In genomic region chr7:98771519-98772241, GRCh38 we compare ENCODE assay signal across 10 cellular contexts.
A peak's percentile ranks its signal among the peaks of the same experiment; 100 is the strongest.
DNase-seq lines count a peak whose midpoint lies in the region; ATAC-seq, FAIRE-seq and TF ChIP-seq lines count a peak whose summit lies in the region.
"Had no signal": no experiment of that assay in that cellular context is flagged by ENCODE, and none has a peak within 500 bp of the region (broad histone marks: within the 10 kb centered on the region; RNA-seq: fewer than 3 reads in every experiment).

No MANE protein-coding gene starts in this region.

- H3K4me3 ChIP-seq in BLaER1: peak overlapping the region; percentile 34
- peak overlapping the region; percentile 17; the same call in 1 of the 2 replicates for H3K4me3 ChIP-seq in GM12878
- no peak overlapping the region for H3K4me3 ChIP-seq in mucosa of descending colon
- no peak overlapping the region for H3K4me3 ChIP-seq in CD4-positive, alpha-beta memory T cell (ENCODE audit: low read length in 2 of 2)
- H3K4me3 ChIP-seq: psoas muscle had no signal

- H3K36me3 ChIP-seq in BLaER1: no peaks in the 10 kb centered on the region
- H3K36me3 ChIP-seq in GM12878 (ENCODE audit: control insufficient read depth in 2 of 2, insufficient read depth in 2 of 2, low read length in 1 of 2): no peaks in the 10 kb centered on the region
- H3K36me3 ChIP-seq in mucosa of descending colon (ENCODE audit: low read depth): no peaks in the 10 kb centered on the region
- H3K36me3 ChIP-seq in CD4-positive, alpha-beta memory T cell (ENCODE audit: insufficient read depth, low read length): no peaks in the 10 kb centered on the region

- no peak for TF ChIP-seq EP300 in GM12878 (IDR thresholded peaks at IDR 0.05; ENCODE audit: borderline replicate concordance in 1 of 2, control insufficient read depth in 1 of 2, low read depth in 2 of 2, low read length in 2 of 2)

- no peak for FAIRE-seq in GM12878 (lab: Jason Lieb, UNC)

- WGBS in GM12878 (ENCODE audit: insufficient coverage, insufficient replicate concordance, low lambda C conversion rate, missing lambda C conversion rate): 17% methylated on average over 17 of the region's 17 CpGs

- H3K4me1 ChIP-seq in BLaER1 (peaks cover 74% of the 10 kb centered on the region), GM12878 (ENCODE audit: control insufficient read depth, insufficient read depth, low read length) (peaks cover 20% of the 10 kb centered on the region), mucosa of descending colon (ENCODE audit: low read depth) (no peaks in the 10 kb centered on the region)
- no peaks in the 10 kb centered on the region for H3K4me1 ChIP-seq in CD4-positive, alpha-beta memory T cell (ENCODE audit: insufficient read depth, low read length)
- H3K4me1 ChIP-seq: psoas muscle had no signal

- TF ChIP-seq POLR2A in GM12878 (IDR thresholded peaks at IDR 0.05; ENCODE audit: low read depth, low read length): no peak

- SMC1A ChIA-PET in GM12878 (lab: Charles Lee; ENCODE audit: uncharacterized antibody, unreplicated experiment): interaction anchor here (0.7 to 1.5 kb wide), 5 partner anchors 26 to 69 kb away, joined by 3 to 4 read pairs (median 4); no protein-coding TSS in a partner anchor

- H4K20me1 ChIP-seq in BLaER1 (no peaks in the 10 kb centered on the region), GM12878 (ENCODE audit: control insufficient read depth, insufficient read depth) (no peaks in the 10 kb centered on the region)

- peak; percentile 35 for DNase-seq in GM12878 (ENCODE audit: low read depth, low spot score)
- DNase-seq in mucosa of descending colon: peak in 2 of 3 donors; percentile 33 to 46
- no peak for DNase-seq in stimulated activated naive CD8-positive, alpha-beta T cell treated with anti-CD3 and anti-CD28 coated beads, Interleukin-15, amount 100 ng/mL, for 72 hours
- DNase-seq in HuH-7.5 (ENCODE audit: low spot score): no peak
- DNase-seq in CD4-positive, alpha-beta memory T cell: no peak
- no peak for DNase-seq in activated CD4-positive, alpha-beta T cell treated with anti-CD3 and anti-CD28 coated beads for 36 hours
- DNase-seq: psoas muscle had no signal

- peak overlapping the region; percentile 2 for H2AFZ ChIP-seq in GM12878 (ENCODE audit: control insufficient read depth, low read depth, low read length)

- in situ Hi-C loops in GM12878 (cut with MboI): no loop called here

- TF ChIP-seq CTCF in GM12878 (IDR thresholded peaks at IDR 0.05 in 2 of 3, conservative IDR thresholded peaks at IDR 0.05 in 1 of 3; ENCODE audit: control insufficient read depth in 2 of 3, extremely low read depth in 1 of 3, insufficient read depth in 1 of 3, low read depth in 3 of 3, low read length in 3 of 3) (no peak), mucosa of descending colon (IDR thresholded peaks at IDR 0.05) (no peak)

- H3K4me1 Mint-ChIP-seq in stimulated activated naive CD8-positive, alpha-beta T cell treated with anti-CD3 and anti-CD28 coated beads, Interleukin-15, amount 100 ng/mL, for 72 hours: peaks cover 11% of the 10 kb centered on the region
- H3K4me1 Mint-ChIP-seq in CD4-positive, alpha-beta memory T cell: peaks cover 0 to 5% (median 2%) of the 10 kb centered on the region in 4 donors
- H3K4me1 Mint-ChIP-seq in activated CD4-positive, alpha-beta T cell treated with anti-CD3 and anti-CD28 coated beads for 36 hours: no peaks in the 10 kb centered on the region

- BruUV-seq in GM12878 (replicated peaks; lab: Mats Ljungman, UMichigan): no TSS peak

- CTCF ChIA-PET in GM12878 (lab: Yijun Ruan, JAX): interaction anchor here (0.8 to 1.2 kb wide), 3 partner anchors 8 to 603 kb away, joined by 3 read pairs; no protein-coding TSS in a partner anchor
- CTCF ChIA-PET in CD4-positive, alpha-beta memory T cell (lab: Charles Lee; ENCODE audit: partially characterized antibody): no interaction called here
- CTCF ChIA-PET in activated CD4-positive, alpha-beta T cell treated with anti-CD3 and anti-CD28 coated beads for 36 hours (lab: Charles Lee): interaction anchor here (0.6 kb wide), 1 partner anchor 1324 kb away, joined by 3 read pairs; no protein-coding TSS in a partner anchor

- H3K27me3 Mint-ChIP-seq in stimulated activated naive CD8-positive, alpha-beta T cell treated with anti-CD3 and anti-CD28 coated beads, Interleukin-15, amount 100 ng/mL, for 72 hours: peaks cover 18% of the 10 kb centered on the region
- peaks cover 6 to 17% of the 10 kb centered on the region in 2 donors for H3K27me3 Mint-ChIP-seq in CD4-positive, alpha-beta memory T cell
- H3K27me3 Mint-ChIP-seq in activated CD4-positive, alpha-beta T cell treated with anti-CD3 and anti-CD28 coated beads for 36 hours: peaks cover 7% of the 10 kb centered on the region

- H3K27me3 ChIP-seq in BLaER1 (no peaks in the 10 kb centered on the region), GM12878 (replicated peaks in 1 of 2; ENCODE audit: control insufficient read depth in 2 of 2, insufficient read depth in 2 of 2, low read length in 1 of 2) (no peaks in the 10 kb centered on the region)
- no peaks in the 10 kb centered on the region for H3K27me3 ChIP-seq in CD4-positive, alpha-beta memory T cell (ENCODE audit: insufficient read depth, low read length)

- no peaks in the 10 kb centered on the region for H3K9me3 ChIP-seq in BLaER1
- H3K9me3 ChIP-seq in GM12878 (replicated peaks; ENCODE audit: control insufficient read depth, insufficient read depth, low read length): no peaks in the 10 kb centered on the region
- H3K9me3 ChIP-seq in mucosa of descending colon: no peaks in the 10 kb centered on the region
- no peaks in the 10 kb centered on the region for H3K9me3 ChIP-seq in CD4-positive, alpha-beta memory T cell (ENCODE audit: control insufficient read depth in 1 of 2, low read length in 2 of 2)
- H3K9me3 ChIP-seq: psoas muscle had no signal

- POLR2A ChIA-PET in GM12878 (lab: Charles Lee): no interaction called here
- POLR2A ChIA-PET in CD4-positive, alpha-beta memory T cell (lab: Charles Lee; ENCODE audit: partially characterized antibody): no interaction called here
- POLR2A ChIA-PET in activated CD4-positive, alpha-beta T cell treated with anti-CD3 and anti-CD28 coated beads for 36 hours (lab: Charles Lee): no interaction called here

- no peaks in the 10 kb centered on the region for H3K36me3 Mint-ChIP-seq in CD4-positive, alpha-beta memory T cell
- no peaks in the 10 kb centered on the region for H3K36me3 Mint-ChIP-seq in activated CD4-positive, alpha-beta T cell treated with anti-CD3 and anti-CD28 coated beads for 36 hours (ENCODE audit: low read depth)

- H3K79me2 ChIP-seq in GM12878 (ENCODE audit: control insufficient read depth, insufficient read depth, low read length): no peaks in the 10 kb centered on the region

- no peak overlapping the region for H3K4me3 Mint-ChIP-seq in stimulated activated naive CD8-positive, alpha-beta T cell treated with anti-CD3 and anti-CD28 coated beads, Interleukin-15, amount 100 ng/mL, for 72 hours
- H3K4me3 Mint-ChIP-seq in CD4-positive, alpha-beta memory T cell: no peak overlapping the region
- no peak overlapping the region for H3K4me3 Mint-ChIP-seq in activated CD4-positive, alpha-beta T cell treated with anti-CD3 and anti-CD28 coated beads for 36 hours

- H3K9me3 Mint-ChIP-seq in stimulated activated naive CD8-positive, alpha-beta T cell treated with anti-CD3 and anti-CD28 coated beads, Interleukin-15, amount 100 ng/mL, for 72 hours: no peaks in the 10 kb centered on the region
- no peaks in the 10 kb centered on the region for H3K9me3 Mint-ChIP-seq in CD4-positive, alpha-beta memory T cell
- no peaks in the 10 kb centered on the region for H3K9me3 Mint-ChIP-seq in activated CD4-positive, alpha-beta T cell treated with anti-CD3 and anti-CD28 coated beads for 36 hours (ENCODE audit: low read depth)

- peak overlapping the region in 1 of 2 donors; percentile 51 for H3K27ac Mint-ChIP-seq in stimulated activated naive CD8-positive, alpha-beta T cell treated with anti-CD3 and anti-CD28 coated beads, Interleukin-15, amount 100 ng/mL, for 72 hours
- no peak overlapping the region for H3K27ac Mint-ChIP-seq in CD4-positive, alpha-beta memory T cell
- no peak overlapping the region for H3K27ac Mint-ChIP-seq in activated CD4-positive, alpha-beta T cell treated with anti-CD3 and anti-CD28 coated beads for 36 hours

- H3K27ac ChIP-seq in BLaER1: peak overlapping the region; percentile 56; the same call in 1 of the 2 replicates
- peak overlapping the region; percentile 67 for H3K27ac ChIP-seq in GM12878 (ENCODE audit: control insufficient read depth, insufficient read depth)
- no peak overlapping the region for H3K27ac ChIP-seq in CD4-positive, alpha-beta memory T cell (ENCODE audit: low read depth, low read length)
- H3K27ac ChIP-seq: HL-60, psoas muscle had no signal

- H3K9ac ChIP-seq in BLaER1 (peak overlapping the region; percentile 15; the same call in 1 of the 2 replicates), GM12878 (ENCODE audit: control insufficient read depth, insufficient read depth, low read length) (peak overlapping the region; percentile 49)

- intact Hi-C loops in GM12878 (cut with micrococcal nuclease; ENCODE audit: unreplicated experiment) (loop anchor here (1.0 kb wide), 1 partner anchor 31 kb away; no protein-coding TSS in a partner anchor), mucosa of descending colon (cut with DNase I, micrococcal nuclease) (loop anchor here in 1 of 2 donors (10.0 kb wide), 1 partner anchor 63 kb away; no protein-coding TSS in a partner anchor)
- intact Hi-C loops in CD4-positive, alpha-beta memory T cell (cut with micrococcal nuclease): no loop called here
- intact Hi-C loops in activated CD4-positive, alpha-beta T cell treated with anti-CD3 and anti-CD28 coated beads for 36 hours (cut with DNase I, micrococcal nuclease): no loop called here

- H3K4me2 ChIP-seq in BLaER1: peak overlapping the region; percentile 92
- peak overlapping the region; percentile 75 for H3K4me2 ChIP-seq in GM12878 (ENCODE audit: control insufficient read depth, insufficient read depth)

- RAD21 ChIA-PET in GM12878 (lab: Charles Lee; ENCODE audit: unreplicated experiment): interaction anchor here (0.6 to 1.5 kb wide), 2 partner anchors 30 to 32 kb away, joined by 4 read pairs; no protein-coding TSS in a partner anchor

- ATAC-seq in HG03095 (IDR thresholded peaks at IDR 0.05; ENCODE audit: unreplicated experiment) (peak; percentile 43), GM12878 (peak; percentile 76), mucosa of descending colon (peak; percentile 61)
- ATAC-seq in stimulated activated naive CD8-positive, alpha-beta T cell treated with anti-CD3 and anti-CD28 coated beads, Interleukin-15, amount 100 ng/mL, for 72 hours: no peak
- ATAC-seq in activated CD4-positive, alpha-beta T cell treated with anti-CD3 and anti-CD28 coated beads for 36 hours: no peak

- no peak for TF ChIP-seq RAD21 in GM12878 (IDR thresholded peaks at IDR 0.05; ENCODE audit: insufficient read depth, low read depth, low read length)

TF ChIP-seq in GM12878, 131 proteins besides CTCF, POLR2A, EP300 and RAD21 (continues in another document):
- TF ChIP-seq HDAC6 (IDR thresholded peaks at IDR 0.05; ENCODE audit: unreplicated experiment) (no peak), WRNIP1 (IDR thresholded peaks at IDR 0.05; ENCODE audit: borderline replicate concordance, low read depth, low read length) (no peak), ZNF384 (IDR thresholded peaks at IDR 0.05; ENCODE audit: borderline replicate concordance, low read depth, low read length) (no peak), EED (IDR thresholded peaks at IDR 0.05; ENCODE audit: low read depth) (peak; percentile 48; the same call in 1 of the 2 replicates), ZNF622 (IDR thresholded peaks at IDR 0.05) (no peak)

Comparison
In these comparisons a context has a peak if more than half of its experiments do, and no peak if none do; other contexts are left out.
1. H3K4me3 ChIP-seq: peak in BLaER1 (single experiment) and GM12878 (single experiment); none in mucosa of descending colon (single experiment) and CD4-positive, alpha-beta memory T cell (0 of 2).
2. ATAC-seq: peak in HG03095 (single experiment), GM12878 (single experiment) and mucosa of descending colon (single experiment); none in stimulated activated naive CD8-positive, alpha-beta T cell treated with anti-CD3 and anti-CD28 coated beads, Interleukin-15, amount 100 ng/mL, for 72 hours (single experiment) and activated CD4-positive, alpha-beta T cell treated with anti-CD3 and anti-CD28 coated beads for 36 hours (single experiment).
3. DNase-seq: peak in GM12878 (single experiment) and mucosa of descending colon (2 of 3); none in stimulated activated naive CD8-positive, alpha-beta T cell treated with anti-CD3 and anti-CD28 coated beads, Interleukin-15, amount 100 ng/mL, for 72 hours (0 of 2), HuH-7.5 (single experiment), CD4-positive, alpha-beta memory T cell (0 of 5) and activated CD4-positive, alpha-beta T cell treated with anti-CD3 and anti-CD28 coated beads for 36 hours (single experiment).